ENCODE assay signal across 12 cellular contexts in the genomic region with DNA sequence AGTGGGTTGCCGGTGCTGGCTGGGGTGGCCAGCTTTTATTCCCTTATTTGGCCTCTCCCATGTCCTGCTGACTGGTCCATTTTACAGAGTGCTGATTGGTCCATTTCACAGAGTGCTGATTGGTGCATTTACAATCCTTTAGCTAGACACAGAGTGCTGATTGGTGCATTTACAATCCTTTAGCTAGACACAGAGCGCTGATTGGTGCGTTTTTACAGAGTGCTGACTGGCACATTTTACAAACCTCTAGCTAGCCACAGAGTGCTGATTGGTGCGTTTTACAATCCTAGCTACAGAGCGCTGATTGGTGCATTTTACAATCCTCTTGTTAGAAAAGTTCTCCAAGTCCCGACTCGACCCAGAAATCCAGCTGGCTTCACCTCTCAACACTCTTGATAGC. TPM values are rescaled to one million over a fixed set of nuclear protein-coding genes. Genes with fewer than 3 reads are reported as not detected.
"Had no signal": no experiment of that assay in that cellular context is flagged by ENCODE, and none has a peak within 500 bp of the region (broad histone marks: within the 10 kb centered on the region; RNA-seq: fewer than 3 reads in every experiment).

No MANE protein-coding gene starts in this region.

RNA-seq across cellular contexts. Expression of a gene that starts 53.2 kb away (rescaled TPM):
- total RNA-seq: OCI-LY7, PC-3, PC-9, Peyer's patch, Right ventricle myocardium inferior, Right ventricle myocardium superior, RPMI7951, SJCRH30, SJSA1, SK-MEL-5, T-cell had no signal
- polyA plus RNA-seq: SK-N-SH had no signal
